Comparison of ENCODE assay signal across 9 cellular contexts in genomic region chr17:49967621-49968379, GRCh38. TPM values are rescaled to one million over a fixed set of nuclear protein-coding genes. Genes with fewer than 3 reads are reported as not detected.
DNase-seq lines count a peak whose midpoint lies in the region; ATAC-seq and TF ChIP-seq lines count a peak whose summit lies in the region.
"Had no signal": no experiment of that assay in that cellular context is flagged by ENCODE, and none has a peak within 500 bp of the region (broad histone marks: within the 10 kb centered on the region; RNA-seq: fewer than 3 reads in every experiment).

No MANE protein-coding gene starts in this region.

- peaks cover 2 to 5% of the 10 kb centered on the region in 2 donors for H3K36me3 Mint-ChIP-seq in CD4-positive, alpha-beta memory T cell
- no peaks in the 10 kb centered on the region for H3K36me3 Mint-ChIP-seq in dendritic cell treated with granulocyte-macrophage colony-stimulating factor and Interleukin-4, amounts not matched to agents 40 ng/mL and 50 ng/mL, for 4 days (ENCODE audit: low read depth)

- TF ChIP-seq CTCF in Loucy (conservative IDR thresholded peaks at IDR 0.05; ENCODE audit: low read length) (no peak), gastrocnemius medialis (IDR thresholded peaks at IDR 0.05 in 4 of 5, conservative IDR thresholded peaks at IDR 0.05 in 1 of 5) (no peak)

- H3K36me3 ChIP-seq in CD4-positive, alpha-beta memory T cell (ENCODE audit: insufficient read depth, low read length) = no peaks in the 10 kb centered on the region
- H3K36me3 ChIP-seq in Loucy (ENCODE audit: insufficient read depth, low read length) (no peaks in the 10 kb centered on the region), neuron (ENCODE audit: insufficient read depth, low read length) (no peaks in the 10 kb centered on the region), gastrocnemius medialis (no peaks in the 10 kb centered on the region)

- in situ Hi-C loops in gastrocnemius medialis (cut with MboI; ENCODE audit: low sequenced_read_pairs in 4 of 4) = no loop called here

- H3K4me2 ChIP-seq in Loucy (ENCODE audit: low read depth, low read length, poor library complexity, severe bottlenecking) = peak overlapping the region; percentile 96

- peaks cover 58% of the 10 kb centered on the region for H3K4me1 ChIP-seq in CD4-positive, alpha-beta memory T cell (ENCODE audit: insufficient read depth, low read length)
- H3K4me1 ChIP-seq in Loucy (ENCODE audit: insufficient read depth, low read length, poor library complexity, severe bottlenecking) (peaks cover 12% of the 10 kb centered on the region), neuron (ENCODE audit: insufficient read depth, low read length) (peaks cover 9% of the 10 kb centered on the region), gastrocnemius medialis (peaks cover 0 to 34% of the 10 kb centered on the region in 2 donors)

- CTCF ChIA-PET in CD4-positive, alpha-beta memory T cell (lab: Charles Lee; ENCODE audit: partially characterized antibody) = interaction anchor here (0.7 to 2.9 kb wide), 3 partner anchors 15 to 29 kb away, joined by 3 to 12 read pairs (median 11); no protein-coding TSS in a partner anchor

- intact Hi-C loops in CD4-positive, alpha-beta memory T cell (cut with micrococcal nuclease) = no loop called here
- intact Hi-C loops in dendritic cell treated with granulocyte-macrophage colony-stimulating factor and Interleukin-4, amounts not matched to agents 40 ng/mL and 50 ng/mL, for 4 days (cut with micrococcal nuclease) = no loop called here
- intact Hi-C loops in gastrocnemius medialis (cut with DNase I; ENCODE audit: low total_unique reads) = no loop called here

- no peaks in the 10 kb centered on the region for H3K9me2 ChIP-seq in Loucy (replicated peaks; ENCODE audit: low read depth, low read length)

- H3K9me3 Mint-ChIP-seq in CD4-positive, alpha-beta memory T cell = peaks cover 0 to 9% (median 3%) of the 10 kb centered on the region in 8 donors
- H3K9me3 Mint-ChIP-seq in dendritic cell treated with granulocyte-macrophage colony-stimulating factor and Interleukin-4, amounts not matched to agents 40 ng/mL and 50 ng/mL, for 4 days = no peaks in the 10 kb centered on the region

- no peak for ATAC-seq in gastrocnemius medialis

- H3F3A ChIP-seq in Loucy (ENCODE audit: low read depth) = no peaks in the 10 kb centered on the region

- H3K27me3 ChIP-seq in CD4-positive, alpha-beta memory T cell (ENCODE audit: insufficient read depth, low read length) = peaks cover 73% of the 10 kb centered on the region
- no peaks in the 10 kb centered on the region for H3K27me3 ChIP-seq in Loucy (ENCODE audit: insufficient read depth, low read length, poor library complexity, severe bottlenecking)
- peaks cover 99% of the 10 kb centered on the region for H3K27me3 ChIP-seq in neuron (ENCODE audit: insufficient read depth, low read length)
- H3K27me3 ChIP-seq in gastrocnemius medialis = peaks cover 98 to 99% (median 98%) of the 10 kb centered on the region in 3 donors

- H4K20me1 ChIP-seq in Loucy (ENCODE audit: insufficient read depth, low read length, poor library complexity, severe bottlenecking) = no peaks in the 10 kb centered on the region

- peak overlapping the region in 1 of 7 donors; percentile 2 for H3K27ac Mint-ChIP-seq in CD4-positive, alpha-beta memory T cell
- no peak overlapping the region for H3K27ac Mint-ChIP-seq in dendritic cell treated with granulocyte-macrophage colony-stimulating factor and Interleukin-4, amounts not matched to agents 40 ng/mL and 50 ng/mL, for 4 days

- H3K27ac ChIP-seq in CD4-positive, alpha-beta memory T cell (ENCODE audit: low read depth, low read length) = no peak overlapping the region
- H3K27ac ChIP-seq in gastrocnemius medialis = no peak overlapping the region
- H3K27ac ChIP-seq: epithelial cell of prostate had no signal

- peaks cover 62 to 70% of the 10 kb centered on the region in 2 donors for H3K27me3 Mint-ChIP-seq in CD4-positive, alpha-beta memory T cell
- H3K27me3 Mint-ChIP-seq in dendritic cell treated with granulocyte-macrophage colony-stimulating factor and Interleukin-4, amounts not matched to agents 40 ng/mL and 50 ng/mL, for 4 days = peaks cover 93% of the 10 kb centered on the region

- no peak for DNase-seq in CD4-positive, alpha-beta memory T cell
- DNase-seq in NCI-H748 (lab: John Stamatoyannopoulos, UW; ENCODE audit: unreplicated experiment) (no peak), mesenteric fat pad (ENCODE audit: low spot score) (no peak), NCI-H510A (lab: John Stamatoyannopoulos, UW) (no peak), gastrocnemius medialis (no peak)

- H3K4me3 Mint-ChIP-seq in CD4-positive, alpha-beta memory T cell = peak overlapping the region; percentile 71 to 84 (median 79)
- peak overlapping the region; percentile 48 for H3K4me3 Mint-ChIP-seq in dendritic cell treated with granulocyte-macrophage colony-stimulating factor and Interleukin-4, amounts not matched to agents 40 ng/mL and 50 ng/mL, for 4 days

- H3K9me3 ChIP-seq in CD4-positive, alpha-beta memory T cell (ENCODE audit: control insufficient read depth in 1 of 2, low read length in 2 of 2) = no peaks in the 10 kb centered on the region
- no peaks in the 10 kb centered on the region for H3K9me3 ChIP-seq in Loucy (ENCODE audit: insufficient read depth, low read depth, low read length)
- peaks cover 2% of the 10 kb centered on the region for H3K9me3 ChIP-seq in neuron (ENCODE audit: low read length)
- no peaks in the 10 kb centered on the region for H3K9me3 ChIP-seq in gastrocnemius medialis

- H3K4me1 Mint-ChIP-seq in CD4-positive, alpha-beta memory T cell = peaks cover 30 to 69% (median 51%) of the 10 kb centered on the region in 4 donors
- peaks cover 93% of the 10 kb centered on the region for H3K4me1 Mint-ChIP-seq in dendritic cell treated with granulocyte-macrophage colony-stimulating factor and Interleukin-4, amounts not matched to agents 40 ng/mL and 50 ng/mL, for 4 days (ENCODE audit: low read depth)

- no peak for TF ChIP-seq POLR2A in gastrocnemius medialis (IDR thresholded peaks at IDR 0.05)

- H3K4me3 ChIP-seq in CD4-positive, alpha-beta memory T cell (ENCODE audit: low read length in 2 of 2) = no peak overlapping the region
- peak overlapping the region; percentile 98 for H3K4me3 ChIP-seq in Loucy (ENCODE audit: low read length, poor library complexity, severe bottlenecking)
- H3K4me3 ChIP-seq in neuron (ENCODE audit: low read length) = peak overlapping the region; percentile 37
- H3K4me3 ChIP-seq in gastrocnemius medialis = peak overlapping the region in 2 of 4 donors; percentile 24 to 40

- POLR2A ChIA-PET in CD4-positive, alpha-beta memory T cell (lab: Charles Lee; ENCODE audit: partially characterized antibody) = interaction anchor here (2.2 kb wide), 1 partner anchor 31 kb away, joined by 6 read pairs; no protein-coding TSS in a partner anchor

- no peaks in the 10 kb centered on the region for H3K79me2 ChIP-seq in Loucy (ENCODE audit: insufficient read depth, low read length)

- peak overlapping the region; percentile 98 for H3K9ac ChIP-seq in Loucy (ENCODE audit: low read depth, low read length, poor library complexity, severe bottlenecking)

- H2AFZ ChIP-seq in Loucy (ENCODE audit: low read length) = peak overlapping the region; percentile 100
- no peak overlapping the region for H2AFZ ChIP-seq in neuron (ENCODE audit: low read depth, low read length)

RNA-seq across cellular contexts. Expression of gene DLX4, which starts 1.2 kb away (rescaled TPM):
- total RNA-seq in CD4-positive, alpha-beta memory T cell = 1 to 10 TPM in 1 of 2 experiments, under 1 TPM in 1; 0.70 to 1.2 TPM
- polyA plus RNA-seq in CD4-positive, alpha-beta memory T cell = under 1 TPM; 0.22 to 0.33 TPM
- total RNA-seq in mesenteric fat pad (0.55 TPM), gastrocnemius medialis (not detected)

RNA-seq across cellular contexts. Expression of gene DLX3, which starts 27.2 kb away (rescaled TPM):
- total RNA-seq in CD4-positive, alpha-beta memory T cell = not detected
- not detected for polyA plus RNA-seq in CD4-positive, alpha-beta memory T cell
- total RNA-seq in mesenteric fat pad (0.48 TPM), gastrocnemius medialis (not detected)

Comparison
In these comparisons a context has a peak if more than half of its experiments do, and no peak if none do; other contexts are left out.
1. H3K4me3 ChIP-seq: peak in Loucy (single experiment) and neuron (single experiment); none in CD4-positive, alpha-beta memory T cell (0 of 2).